Comparison of ENCODE assay signal across 10 cellular contexts in genomic region chr18:11996190-11996754, GRCh38. TPM values are rescaled to one million over a fixed set of nuclear protein-coding genes. Genes with fewer than 3 reads are reported as not detected.
DNase-seq lines count a peak whose midpoint lies in the region; ATAC-seq, FAIRE-seq and TF ChIP-seq lines count a peak whose summit lies in the region.
"Had no signal": no experiment of that assay in that cellular context is flagged by ENCODE, and none has a peak within 500 bp of the region (broad histone marks: within the 10 kb centered on the region; RNA-seq: fewer than 3 reads in every experiment).

No MANE protein-coding gene starts in this region.

- no peaks in the 10 kb centered on the region for H3K9me3 Mint-ChIP-seq in natural killer cell
- H3K9me3 Mint-ChIP-seq: activated naive CD8-positive, alpha-beta T cell treated with anti-CD3 and anti-CD28 coated beads for 36 hours had no signal

- CTCF ChIA-PET in A549 (lab: Yijun Ruan, JAX): interaction anchor here (0.7 to 13.1 kb wide), 32 partner anchors 8 to 343 kb away, joined by 3 to 435 read pairs (median 6); partner anchors contain the start of gene IMPA2

- H3K27ac ChIP-seq in A549 (peak overlapping the region; percentile 85 to 96; a peak in 5 of 6 replicates), gastroesophageal sphincter (peak overlapping the region in 3 of 4 donors; percentile 44 to 76 (median 67)), psoas muscle (peak overlapping the region; percentile 86)

- H3K27ac Mint-ChIP-seq in natural killer cell: no peak overlapping the region
- H3K27ac Mint-ChIP-seq: activated naive CD8-positive, alpha-beta T cell treated with anti-CD3 and anti-CD28 coated beads for 36 hours had no signal

- POLR2A ChIA-PET in A549 (lab: Yijun Ruan, JAX): interaction anchor here (1.3 to 2.4 kb wide), 2 partner anchors 15 to 49 kb away, joined by 7 to 11 read pairs; partner anchors contain the start of gene IMPA2

- H3K4me1 Mint-ChIP-seq in natural killer cell: peaks cover 8 to 11% of the 10 kb centered on the region in 2 donors

- H3F3A ChIP-seq in Loucy (ENCODE audit: low read depth): no peaks in the 10 kb centered on the region

- H3K4me3 Mint-ChIP-seq in natural killer cell: no peak overlapping the region
- H3K4me3 Mint-ChIP-seq: activated naive CD8-positive, alpha-beta T cell treated with anti-CD3 and anti-CD28 coated beads for 36 hours had no signal

- intact Hi-C loops in psoas muscle (cut with DNase I) (no loop called here), natural killer cell (cut with micrococcal nuclease) (no loop called here)

- H3K9ac ChIP-seq in Loucy (ENCODE audit: low read depth, low read length, poor library complexity, severe bottlenecking): peak overlapping the region; percentile 30

- H3K4me3 ChIP-seq in A549 (no peak overlapping the region), Loucy (ENCODE audit: low read length, poor library complexity, severe bottlenecking) (peak overlapping the region; percentile 57), gastroesophageal sphincter (no peak overlapping the region), psoas muscle (no peak overlapping the region)

- H3K9me3 ChIP-seq in A549 (no peaks in the 10 kb centered on the region), Loucy (ENCODE audit: insufficient read depth, low read depth, low read length) (no peaks in the 10 kb centered on the region), gastroesophageal sphincter (no peaks in the 10 kb centered on the region), psoas muscle (no peaks in the 10 kb centered on the region)

- no peaks in the 10 kb centered on the region for H3K79me2 ChIP-seq in Loucy (ENCODE audit: insufficient read depth, low read length)

- TF ChIP-seq CTCF in A549 (IDR thresholded peaks at IDR 0.05) (no peak), Loucy (conservative IDR thresholded peaks at IDR 0.05; ENCODE audit: low read length) (no peak), gastroesophageal sphincter (IDR thresholded peaks at IDR 0.05) (no peak), psoas muscle (IDR thresholded peaks at IDR 0.05) (no peak), natural killer cell (IDR thresholded peaks at IDR 0.05) (no peak)

- ATAC-seq in A549: no peak
- ATAC-seq in gastroesophageal sphincter: no peak
- ATAC-seq in psoas muscle: no peak
- no peak for ATAC-seq in natural killer cell
- no peak for ATAC-seq in GM21360 (IDR thresholded peaks at IDR 0.05; ENCODE audit: unreplicated experiment)

- H4K20me1 ChIP-seq in Loucy (ENCODE audit: insufficient read depth, low read length, poor library complexity, severe bottlenecking): no peaks in the 10 kb centered on the region

- WGBS in A549 (ENCODE audit: missing lambda C conversion rate): 78% methylated on average over 6 of the region's 9 CpGs
- WGBS in gastroesophageal sphincter (ENCODE audit: low coverage in 1 of 2), 2 donors: 81 to 96% methylated on average over 3 to 5 of the region's 9 CpGs
- 68 to 80% (median 73%) methylated on average over 9 of the region's 9 CpGs for WGBS in psoas muscle, 3 donors

- TF ChIP-seq POLR2A in A549 (IDR thresholded peaks at IDR 0.05; ENCODE audit: low read length): no peak
- TF ChIP-seq POLR2A in gastroesophageal sphincter (IDR thresholded peaks at IDR 0.05): no peak

- no peaks in the 10 kb centered on the region for H3K9me2 ChIP-seq in Loucy (replicated peaks; ENCODE audit: low read depth, low read length)

- TF ChIP-seq RAD21 in A549 (conservative IDR thresholded peaks at IDR 0.05 in 1 of 2, IDR thresholded peaks at IDR 0.05 in 1 of 2): no peak

- no peaks in the 10 kb centered on the region for H3K27me3 Mint-ChIP-seq in natural killer cell (ENCODE audit: low read depth in 2 of 2)
- H3K27me3 Mint-ChIP-seq: activated naive CD8-positive, alpha-beta T cell treated with anti-CD3 and anti-CD28 coated beads for 36 hours had no signal

- peak overlapping the region; percentile 79; the same call in 1 of the 3 replicates for H3K4me2 ChIP-seq in A549
- peak overlapping the region; percentile 75 for H3K4me2 ChIP-seq in Loucy (ENCODE audit: low read depth, low read length, poor library complexity, severe bottlenecking)

- H3K36me3 Mint-ChIP-seq in natural killer cell: no peaks in the 10 kb centered on the region

- TF ChIP-seq EP300 in A549 (IDR thresholded peaks at IDR 0.05): no peak
- no peak for TF ChIP-seq EP300 in gastroesophageal sphincter (IDR thresholded peaks at IDR 0.05)

- DNase-seq in A549 (ENCODE audit: low read depth in 1 of 2, low spot score in 1 of 2): no peak
- DNase-seq in psoas muscle: peak in 1 of 2 donors; percentile 40
- no peak for DNase-seq in natural killer cell
- DNase-seq in stimulated activated CD4-positive, alpha-beta T cell treated with anti-CD3 and anti-CD28 coated beads, Interleukin-4, amount 100 ng/mL, for 1 hour: no peak
- DNase-seq in NCI-H2107 (lab: John Stamatoyannopoulos, UW): no peak

- FAIRE-seq in A549 (lab: Jason Lieb, UNC): no peak
- FAIRE-seq: GM12892 had no signal

- no peaks in the 10 kb centered on the region for H3K36me3 ChIP-seq in Loucy (ENCODE audit: insufficient read depth, low read length)
- peaks cover 0 to 24% of the 10 kb centered on the region in 2 donors for H3K36me3 ChIP-seq in gastroesophageal sphincter
- peaks cover 0 to 23% of the 10 kb centered on the region in 2 donors for H3K36me3 ChIP-seq in psoas muscle (ENCODE audit: insufficient read depth in 1 of 2, low read depth in 1 of 2)

- peak overlapping the region; percentile 96 for H2AFZ ChIP-seq in Loucy (ENCODE audit: low read length)

- H3K4me1 ChIP-seq in A549 (peaks cover 44% of the 10 kb centered on the region), Loucy (ENCODE audit: insufficient read depth, low read length, poor library complexity, severe bottlenecking) (peaks cover 7% of the 10 kb centered on the region), gastroesophageal sphincter (peaks cover 0 to 46% (median 27%) of the 10 kb centered on the region in 3 donors), psoas muscle (peaks cover 44% of the 10 kb centered on the region)

- H3K27me3 ChIP-seq in Loucy (ENCODE audit: insufficient read depth, low read length, poor library complexity, severe bottlenecking) (no peaks in the 10 kb centered on the region), gastroesophageal sphincter (no peaks in the 10 kb centered on the region), psoas muscle (ENCODE audit: insufficient read depth in 3 of 3, low read length in 2 of 3) (no peaks in the 10 kb centered on the region)

TF ChIP-seq in A549, 52 proteins besides CTCF, POLR2A, EP300 and RAD21 (continues in another document):
- TF ChIP-seq EHF (CRISPR knock-in tag; IDR thresholded peaks at IDR 0.05): no peak
- no peak for TF ChIP-seq ZFP36 (IDR thresholded peaks at IDR 0.05; ENCODE audit: borderline replicate concordance, partially characterized antibody)
- TF ChIP-seq, protein P1, sequence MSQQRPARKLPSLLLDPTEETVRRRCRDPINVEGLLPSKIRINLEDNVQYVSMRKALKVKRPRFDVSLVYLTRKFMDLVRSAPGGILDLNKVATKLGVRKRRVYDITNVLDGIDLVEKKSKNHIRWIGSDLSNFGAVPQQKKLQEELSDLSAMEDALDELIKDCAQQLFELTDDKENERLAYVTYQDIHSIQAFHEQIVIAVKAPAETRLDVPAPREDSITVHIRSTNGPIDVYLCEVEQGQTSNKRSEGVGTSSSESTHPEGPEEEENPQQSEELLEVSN (IDR thresholded peaks at IDR 0.05; ENCODE audit: borderline replicate concordance, low read depth): no peak
- no peak for TF ChIP-seq MAX (IDR thresholded peaks at IDR 0.05)
- TF ChIP-seq KDM1A (IDR thresholded peaks at IDR 0.05; ENCODE audit: low read depth): no peak
- TF ChIP-seq HEYL (CRISPR knock-in tag; IDR thresholded peaks at IDR 0.05): no peak
- TF ChIP-seq FOXS1 (CRISPR knock-in tag; IDR thresholded peaks at IDR 0.05): no peak
- TF ChIP-seq CBX2 (IDR thresholded peaks at IDR 0.05; ENCODE audit: borderline replicate concordance, low read depth): no peak
- TF ChIP-seq TP53 (CRISPR knock-in tag; IDR thresholded peaks at IDR 0.05): no peak
- TF ChIP-seq BHLHE40 (IDR thresholded peaks at IDR 0.05; ENCODE audit: low read depth, low read length): no peak
- TF ChIP-seq HOXB5 (CRISPR knock-in tag; IDR thresholded peaks at IDR 0.05): no peak
- no peak for TF ChIP-seq CHD2 (IDR thresholded peaks at IDR 0.05; ENCODE audit: low read length, partially characterized antibody)
- no peak for TF ChIP-seq BCL3 (IDR thresholded peaks at IDR 0.05)
- TF ChIP-seq JUNB (IDR thresholded peaks at IDR 0.05): no peak
- no peak for TF ChIP-seq ZNF302 (CRISPR knock-in tag; IDR thresholded peaks at IDR 0.05)
- TF ChIP-seq NPAS2 (CRISPR knock-in tag; IDR thresholded peaks at IDR 0.05; ENCODE audit: borderline replicate concordance): no peak
- no peak for TF ChIP-seq ZSCAN20 (CRISPR knock-in tag; IDR thresholded peaks at IDR 0.05)
- no peak for TF ChIP-seq FOSB (CRISPR knock-in tag; IDR thresholded peaks at IDR 0.05)

RNA-seq across cellular contexts. Expression of gene IMPA2, which starts 15.0 kb away (rescaled TPM):
- 35.1 and 41.0 TPM in 2 replicates for polyA plus RNA-seq in A549 (2011; rRNA removed)
- polyA plus RNA-seq in A549 (2012; cell fraction: cytosol; rRNA removed): 59.4 and 75.6 TPM in 2 replicates
- polyA plus RNA-seq in A549 (2012; cell fraction: nucleus; rRNA removed): 72.3 and 88.3 TPM in 2 replicates
- polyA plus RNA-seq in A549 (2017; fragmentation: RNase III; extraction: RNeasy Plus Mini Kit Qiagen cat#74134 plus additional on column Dnase treatment): 50.9 to 75.6 TPM (median 65.3 TPM) in 3 replicates
- 30.7 and 42.3 TPM in 2 replicates for polyA minus RNA-seq in A549 (2011; rRNA and poly(A)+ RNA removed)
- total RNA-seq in gastroesophageal sphincter: 100 to 1,000 TPM; 112 to 385 (median 215) TPM
- 100 to 1,000 TPM; 126 to 342 (median 215) TPM for total RNA-seq in psoas muscle
- polyA plus RNA-seq in psoas muscle: 100 to 1,000 TPM in 2 of 3 donors, 10 to 100 TPM in 1; 61.4 to 321 (median 196) TPM
- total RNA-seq in natural killer cell: 1 to 10 TPM; 2.7 to 6.6 (median 3.6) TPM

Comparison
In these comparisons a context has a peak if more than half of its experiments do, and no peak if none do; other contexts are left out.
1. RNA of gene IMPA2, which starts 15.0 kb away (total RNA-seq): 126 to 342 TPM in psoas muscle and 112 to 385 TPM in gastroesophageal sphincter; 2.7 to 6.6 TPM in natural killer cell; every median in the first group is over 10 times any median in the second.
2. Peak in every context shown above with its lines, with median percentiles within 50 percentile points of each other: H3K27ac ChIP-seq.